In the genomic region with DNA sequence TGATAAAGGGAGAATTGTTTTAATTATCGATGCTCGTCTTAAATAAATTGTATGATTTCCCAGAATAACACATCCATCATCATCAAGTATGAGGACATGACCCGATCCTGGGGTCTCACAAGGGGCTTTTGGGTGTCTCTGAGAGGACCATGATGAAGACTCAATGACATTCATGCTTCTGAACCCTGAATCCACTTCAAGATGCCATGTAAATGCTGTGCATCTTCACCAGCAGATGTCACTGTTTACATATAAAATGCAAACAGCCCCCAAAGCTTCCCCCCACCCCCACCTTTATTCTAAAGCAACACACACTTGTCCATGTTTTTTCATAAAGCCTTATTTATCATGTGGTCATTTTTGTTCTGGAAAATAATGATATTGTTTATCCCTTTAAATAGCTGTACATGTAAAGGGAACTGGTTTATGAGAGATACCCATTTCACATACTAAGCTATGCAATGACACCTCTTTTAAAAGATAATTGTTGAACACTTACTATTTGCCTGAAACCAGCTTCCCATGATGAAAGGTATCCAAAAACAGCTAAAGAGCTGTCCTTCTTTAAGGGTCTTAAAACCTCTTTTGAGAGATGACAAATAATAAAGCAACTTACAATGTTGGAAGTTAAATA, we compare ENCODE assay signal across 9 cellular contexts.
DNase-seq lines count a peak whose midpoint lies in the region; ATAC-seq and TF ChIP-seq lines count a peak whose summit lies in the region.
"Had no signal": no experiment of that assay in that cellular context is flagged by ENCODE, and none has a peak within 500 bp of the region (broad histone marks: within the 10 kb centered on the region; RNA-seq: fewer than 3 reads in every experiment).

No MANE protein-coding gene starts in this region.

- peak in 6 of 7 experiments; percentile 15 to 36 (median 28) for TF ChIP-seq CTCF in body of pancreas (IDR thresholded peaks at IDR 0.05)
- TF ChIP-seq CTCF in liver (IDR thresholded peaks at IDR 0.05; ENCODE audit: low read depth, low read length, missing input control): peak; percentile 67

- no peak overlapping the region for H3K27ac ChIP-seq in body of pancreas
- H3K27ac ChIP-seq in liver (ENCODE audit: low read depth in 1 of 2, low read length in 2 of 2): no peak overlapping the region

- WGBS in body of pancreas, 2 donors: 42 to 51% methylated on average over 3 of the region's 3 CpGs
- 57% methylated on average over 3 of the region's 3 CpGs for WGBS in liver

- intact Hi-C loops in body of pancreas (cut with DNase I): no loop called here

- peak; percentile 83 to 86 for TF ChIP-seq RAD21 in liver (IDR thresholded peaks at IDR 0.05)

- H3K4me3 ChIP-seq in body of pancreas: no peak overlapping the region
- H3K4me3 ChIP-seq in liver (ENCODE audit: low read depth in 1 of 3, low read length in 3 of 3): no peak overlapping the region

- no peaks in the 10 kb centered on the region for H3K27me3 ChIP-seq in body of pancreas
- no peaks in the 10 kb centered on the region for H3K27me3 ChIP-seq in liver (ENCODE audit: control insufficient read depth in 4 of 4, insufficient read depth in 4 of 4, low read length in 3 of 4)

- H3K36me3 ChIP-seq in body of pancreas (replicated peaks in 1 of 2; ENCODE audit: insufficient read depth in 1 of 2, low read depth in 2 of 2): no peaks in the 10 kb centered on the region
- H3K36me3 ChIP-seq in liver (ENCODE audit: control insufficient read depth in 4 of 4, insufficient read depth in 3 of 4, low read depth in 1 of 4, low read length in 3 of 4): no peaks in the 10 kb centered on the region

- DNase-seq in Daoy (ENCODE audit: low read depth): peak; percentile 43
- DNase-seq in KBM-7: peak; percentile 59
- DNase-seq in body of pancreas: no peak
- no peak for DNase-seq in activated CD8-positive, alpha-beta memory T cell treated with anti-CD3 and anti-CD28 coated beads, Interleukin-2, amount 50 U/mL, for 48 hours
- DNase-seq: naive B cell had no signal

- H3K4me1 ChIP-seq in body of pancreas (no peaks in the 10 kb centered on the region), liver (ENCODE audit: control insufficient read depth in 4 of 4, insufficient read depth in 4 of 4, low read length in 3 of 4) (no peaks in the 10 kb centered on the region)

- H3K9me3 ChIP-seq in body of pancreas: no peaks in the 10 kb centered on the region
- no peaks in the 10 kb centered on the region for H3K9me3 ChIP-seq in liver (ENCODE audit: control insufficient read depth in 4 of 4, low read length in 3 of 4)

- ATAC-seq in body of pancreas (no peak), GM19463 (IDR thresholded peaks at IDR 0.05; ENCODE audit: unreplicated experiment) (no peak), GM18511 (IDR thresholded peaks at IDR 0.05; ENCODE audit: unreplicated experiment) (no peak), GM18858 (IDR thresholded peaks at IDR 0.05; ENCODE audit: unreplicated experiment) (no peak)

- no peak overlapping the region for H3K9ac ChIP-seq in liver (ENCODE audit: low read depth in 1 of 2, low read length in 2 of 2)

- in situ Hi-C loops in KBM-7 (cut with MboI; ENCODE audit: low pct_unique_long_range_greater_than_20kb, low sequenced_read_pairs): no loop called here

- TF ChIP-seq POLR2A in body of pancreas (IDR thresholded peaks at IDR 0.05): no peak

TF ChIP-seq in liver, 16 proteins besides CTCF, POLR2A, EP300 and RAD21:
- TF ChIP-seq FOXA1 (IDR thresholded peaks at IDR 0.05) (no peak), EGR1 (IDR thresholded peaks at IDR 0.05; ENCODE audit: low read depth in 2 of 2) (no peak)

Comparison
In these comparisons a context has a peak if more than half of its experiments do, and no peak if none do; other contexts are left out.
1. DNase-seq: peak in Daoy (single experiment) and KBM-7 (single experiment); none in body of pancreas (0 of 4) and activated CD8-positive, alpha-beta memory T cell treated with anti-CD3 and anti-CD28 coated beads, Interleukin-2, amount 50 U/mL, for 48 hours (single experiment).